Comparison of ENCODE assay signal across 1 cellular context in the genomic region with DNA sequence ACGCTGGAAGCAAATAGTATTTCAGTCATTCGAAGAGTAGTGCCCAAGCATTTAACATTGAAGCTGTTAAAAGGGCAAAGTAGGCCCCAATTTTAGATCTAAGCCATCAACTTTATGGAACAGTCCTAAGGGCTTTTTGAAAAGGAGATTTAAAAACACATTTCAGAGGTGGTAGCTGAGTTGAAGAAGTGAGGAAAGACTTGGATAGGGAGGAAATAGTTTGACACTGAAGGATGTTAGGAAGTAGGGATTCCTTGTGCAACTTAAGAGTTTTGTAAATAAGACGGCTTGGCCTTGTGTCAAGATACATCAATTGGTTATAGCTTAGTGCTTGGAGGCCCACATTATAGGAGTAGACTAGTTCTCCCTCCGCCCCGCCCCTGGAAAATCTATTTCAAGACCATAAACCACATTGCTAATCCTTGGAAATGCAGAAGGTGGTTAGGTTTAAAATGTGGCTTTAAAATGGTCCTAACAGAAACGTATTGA.
TF ChIP-seq lines count a peak whose summit lies in the region.

No MANE protein-coding gene starts in this region.

TF ChIP-seq in K562, 482 proteins besides CTCF, POLR2A, EP300 and RAD21:
- TF ChIP-seq, protein P1, sequence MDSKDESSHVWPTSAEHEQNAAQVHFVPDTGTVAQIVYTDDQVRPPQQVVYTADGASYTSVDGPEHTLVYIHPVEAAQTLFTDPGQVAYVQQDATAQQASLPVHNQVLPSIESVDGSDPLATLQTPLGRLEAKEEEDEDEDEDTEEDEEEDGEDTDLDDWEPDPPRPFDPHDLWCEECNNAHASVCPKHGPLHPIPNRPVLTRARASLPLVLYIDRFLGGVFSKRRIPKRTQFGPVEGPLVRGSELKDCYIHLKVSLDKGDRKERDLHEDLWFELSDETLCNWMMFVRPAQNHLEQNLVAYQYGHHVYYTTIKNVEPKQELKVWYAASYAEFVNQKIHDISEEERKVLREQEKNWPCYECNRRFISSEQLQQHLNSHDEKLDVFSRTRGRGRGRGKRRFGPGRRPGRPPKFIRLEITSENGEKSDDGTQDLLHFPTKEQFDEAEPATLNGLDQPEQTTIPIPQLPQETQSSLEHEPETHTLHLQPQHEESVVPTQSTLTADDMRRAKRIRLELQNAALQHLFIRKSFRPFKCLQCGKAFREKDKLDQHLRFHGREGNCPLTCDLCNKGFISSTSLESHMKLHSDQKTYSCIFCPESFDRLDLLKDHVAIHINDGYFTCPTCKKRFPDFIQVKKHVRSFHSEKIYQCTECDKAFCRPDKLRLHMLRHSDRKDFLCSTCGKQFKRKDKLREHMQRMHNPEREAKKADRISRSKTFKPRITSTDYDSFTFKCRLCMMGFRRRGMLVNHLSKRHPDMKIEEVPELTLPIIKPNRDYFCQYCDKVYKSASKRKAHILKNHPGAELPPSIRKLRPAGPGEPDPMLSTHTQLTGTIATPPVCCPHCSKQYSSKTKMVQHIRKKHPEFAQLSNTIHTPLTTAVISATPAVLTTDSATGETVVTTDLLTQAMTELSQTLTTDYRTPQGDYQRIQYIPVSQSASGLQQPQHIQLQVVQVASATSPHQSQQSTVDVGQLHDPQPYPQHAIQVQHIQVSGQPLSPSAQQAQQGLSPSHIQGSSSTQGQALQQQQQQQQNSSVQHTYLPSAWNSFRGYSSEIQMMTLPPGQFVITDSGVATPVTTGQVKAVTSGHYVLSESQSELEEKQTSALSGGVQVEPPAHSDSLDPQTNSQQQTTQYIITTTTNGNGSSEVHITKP (IDR thresholded peaks at IDR 0.05; ENCODE audit: partially characterized antibody): peak; percentile 53
- TF ChIP-seq HMBOX1 (IDR thresholded peaks at IDR 0.05) (peak; percentile 87), SP1 (CRISPR knock-in tag; IDR thresholded peaks at IDR 0.05) (0 out of 2 replicates have a peak, but pooled peaks have one; percentile 18), MAZ (CRISPR knock-in tag; conservative IDR thresholded peaks at IDR 0.05 in 1 of 2, IDR thresholded peaks at IDR 0.05 in 1 of 2) (0 out of 4 replicates have a peak, but pooled peaks of 1 of the 2 experiments have one; percentile 18), MEF2A (IDR thresholded peaks at IDR 0.05; ENCODE audit: control insufficient read depth, low read depth, low read length) (peak; percentile 80; the same call in 1 of the 2 replicates), NFIC (IDR thresholded peaks at IDR 0.05) (peak; percentile 42; the same call in 1 of the 2 replicates), FOXK2 (conservative IDR thresholded peaks at IDR 0.05 in 1 of 2, IDR thresholded peaks at IDR 0.05 in 1 of 2; ENCODE audit: low read depth in 2 of 2) (peak; percentile 79 to 80), BDP1 (IDR thresholded peaks at IDR 0.05; ENCODE audit: insufficient read depth, insufficient read length) (no peak), CBX8 (IDR thresholded peaks at IDR 0.05; ENCODE audit: borderline replicate concordance, extremely low read depth, low read depth, low read length, poor library complexity, severe bottlenecking) (no peak), HDGF (IDR thresholded peaks at IDR 0.05) (0 out of 2 replicates have a peak, but pooled peaks have one; percentile 16), POLR2AphosphoS5 (IDR thresholded peaks at IDR 0.05; ENCODE audit: control insufficient read depth, insufficient read depth, low read depth, low read length) (no peak), FOXJ2 (tag; IDR thresholded peaks at IDR 0.05) (no peak), TCF7L2 (IDR thresholded peaks at IDR 0.05; ENCODE audit: low read depth, low read length) (no peak), SLC30A9 (CRISPR knock-in tag; IDR thresholded peaks at IDR 0.05) (no peak), MLLT1 (IDR thresholded peaks at IDR 0.05) (0 out of 4 replicates have a peak, but pooled peaks of 1 of the 2 experiments have one; percentile 2), E2F8 (IDR thresholded peaks at IDR 0.05; ENCODE audit: low read depth, partially characterized antibody) (peak; percentile 2), ZNF184 (CRISPR knock-in tag; IDR thresholded peaks at IDR 0.05) (no peak), ZNF766 (CRISPR knock-in tag; conservative IDR thresholded peaks at IDR 0.05) (0 out of 2 replicates have a peak, but pooled peaks have one; percentile 65), CEBPB (tag; IDR thresholded peaks at IDR 0.05) (peak; percentile 29; the same call in 1 of the 2 replicates), LCOR (CRISPR knock-in tag; IDR thresholded peaks at IDR 0.05) (0 out of 2 replicates have a peak, but pooled peaks have one; percentile 43)
- TF ChIP-seq, protein P2, sequence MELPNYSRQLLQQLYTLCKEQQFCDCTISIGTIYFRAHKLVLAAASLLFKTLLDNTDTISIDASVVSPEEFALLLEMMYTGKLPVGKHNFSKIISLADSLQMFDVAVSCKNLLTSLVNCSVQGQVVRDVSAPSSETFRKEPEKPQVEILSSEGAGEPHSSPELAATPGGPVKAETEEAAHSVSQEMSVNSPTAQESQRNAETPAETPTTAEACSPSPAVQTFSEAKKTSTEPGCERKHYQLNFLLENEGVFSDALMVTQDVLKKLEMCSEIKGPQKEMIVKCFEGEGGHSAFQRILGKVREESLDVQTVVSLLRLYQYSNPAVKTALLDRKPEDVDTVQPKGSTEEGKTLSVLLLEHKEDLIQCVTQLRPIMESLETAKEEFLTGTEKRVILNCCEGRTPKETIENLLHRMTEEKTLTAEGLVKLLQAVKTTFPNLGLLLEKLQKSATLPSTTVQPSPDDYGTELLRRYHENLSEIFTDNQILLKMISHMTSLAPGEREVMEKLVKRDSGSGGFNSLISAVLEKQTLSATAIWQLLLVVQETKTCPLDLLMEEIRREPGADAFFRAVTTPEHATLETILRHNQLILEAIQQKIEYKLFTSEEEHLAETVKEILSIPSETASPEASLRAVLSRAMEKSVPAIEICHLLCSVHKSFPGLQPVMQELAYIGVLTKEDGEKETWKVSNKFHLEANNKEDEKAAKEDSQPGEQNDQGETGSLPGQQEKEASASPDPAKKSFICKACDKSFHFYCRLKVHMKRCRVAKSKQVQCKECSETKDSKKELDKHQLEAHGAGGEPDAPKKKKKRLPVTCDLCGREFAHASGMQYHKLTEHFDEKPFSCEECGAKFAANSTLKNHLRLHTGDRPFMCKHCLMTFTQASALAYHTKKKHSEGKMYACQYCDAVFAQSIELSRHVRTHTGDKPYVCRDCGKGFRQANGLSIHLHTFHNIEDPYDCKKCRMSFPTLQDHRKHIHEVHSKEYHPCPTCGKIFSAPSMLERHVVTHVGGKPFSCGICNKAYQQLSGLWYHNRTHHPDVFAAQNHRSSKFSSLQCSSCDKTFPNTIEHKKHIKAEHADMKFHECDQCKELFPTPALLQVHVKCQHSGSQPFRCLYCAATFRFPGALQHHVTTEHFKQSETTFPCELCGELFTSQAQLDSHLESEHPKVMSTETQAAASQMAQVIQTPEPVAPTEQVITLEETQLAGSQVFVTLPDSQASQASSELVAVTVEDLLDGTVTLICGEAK (IDR thresholded peaks at IDR 0.05): peak; percentile 36; the same call in 1 of the 2 replicates
- TF ChIP-seq, protein P2 (CRISPR knock-in tag; IDR thresholded peaks at IDR 0.05): no peak
- TF ChIP-seq, protein P3, sequence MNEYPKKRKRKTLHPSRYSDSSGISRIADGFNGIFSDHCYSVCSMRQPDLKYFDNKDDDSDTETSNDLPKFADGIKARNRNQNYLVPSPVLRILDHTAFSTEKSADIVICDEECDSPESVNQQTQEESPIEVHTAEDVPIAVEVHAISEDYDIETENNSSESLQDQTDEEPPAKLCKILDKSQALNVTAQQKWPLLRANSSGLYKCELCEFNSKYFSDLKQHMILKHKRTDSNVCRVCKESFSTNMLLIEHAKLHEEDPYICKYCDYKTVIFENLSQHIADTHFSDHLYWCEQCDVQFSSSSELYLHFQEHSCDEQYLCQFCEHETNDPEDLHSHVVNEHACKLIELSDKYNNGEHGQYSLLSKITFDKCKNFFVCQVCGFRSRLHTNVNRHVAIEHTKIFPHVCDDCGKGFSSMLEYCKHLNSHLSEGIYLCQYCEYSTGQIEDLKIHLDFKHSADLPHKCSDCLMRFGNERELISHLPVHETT (CRISPR knock-in tag; conservative IDR thresholded peaks at IDR 0.05 in 1 of 2, IDR thresholded peaks at IDR 0.05 in 1 of 2): peak in 1 of 2 experiments; percentile 51; a peak in 1 of 4 replicates
